In genomic region chr12:64402181-64402580, GRCh38 we compare ENCODE assay signal across 1 cellular context.
TF ChIP-seq lines count a peak whose summit lies in the region.

No MANE protein-coding gene starts in this region.

TF ChIP-seq in K562, 482 proteins besides CTCF, POLR2A, EP300 and RAD21 (continued from another document):
- TF ChIP-seq PTRF (tag; IDR thresholded peaks at IDR 0.05) (peak; percentile 56; the same call in 1 of the 2 replicates), MED1 (CRISPR knock-in tag; IDR thresholded peaks at IDR 0.05; ENCODE audit: borderline replicate concordance) (no peak), ZSCAN32 (CRISPR knock-in tag; IDR thresholded peaks at IDR 0.05) (no peak), ZNF589 (CRISPR knock-in tag; IDR thresholded peaks at IDR 0.05; ENCODE audit: low read depth) (no peak), NR2C1 (IDR thresholded peaks at IDR 0.05) (no peak), NR2C1 (tag; IDR thresholded peaks at IDR 0.05) (peak; percentile 60; the same call in 1 of the 2 replicates), NELFE (IDR thresholded peaks at IDR 0.05; ENCODE audit: insufficient read depth, insufficient read length) (no peak), MXD1 (CRISPR knock-in tag; IDR thresholded peaks at IDR 0.05; ENCODE audit: borderline replicate concordance, poor library complexity, severe bottlenecking) (no peak), KLF16 (IDR thresholded peaks at IDR 0.05) (no peak), ZNF217 (CRISPR knock-in tag; IDR thresholded peaks at IDR 0.05) (no peak), NR4A1 (CRISPR knock-in tag; IDR thresholded peaks at IDR 0.05) (no peak), NR4A1 (tag; IDR thresholded peaks at IDR 0.05) (peak; percentile 47; the same call in 1 of the 2 replicates), ZFX (CRISPR knock-in tag; IDR thresholded peaks at IDR 0.05) (no peak), ZNF707 (CRISPR knock-in tag; conservative IDR thresholded peaks at IDR 0.05) (no peak), CBFB (CRISPR knock-in tag; IDR thresholded peaks at IDR 0.05) (no peak), CTCFL (IDR thresholded peaks at IDR 0.05; ENCODE audit: borderline replicate concordance, insufficient read depth, low read depth, low read length, poor library complexity, severe bottlenecking) (no peak), DIDO1 (tag; IDR thresholded peaks at IDR 0.05; ENCODE audit: low read depth) (0 out of 2 replicates have a peak, but pooled peaks have one; percentile 38), RFX1 (IDR thresholded peaks at IDR 0.05) (no peak), MYNN (IDR thresholded peaks at IDR 0.05) (no peak), MYNN (CRISPR knock-in tag; IDR thresholded peaks at IDR 0.05) (no peak), MEIS2 (IDR thresholded peaks at IDR 0.05; ENCODE audit: partially characterized antibody) (no peak), FOXP1 (CRISPR knock-in tag; IDR thresholded peaks at IDR 0.05) (no peak), FOXK1 (CRISPR knock-in tag; IDR thresholded peaks at IDR 0.05; ENCODE audit: borderline replicate concordance) (no peak), SIN3B (IDR thresholded peaks at IDR 0.05; ENCODE audit: low read depth) (no peak), ZNF740 (CRISPR knock-in tag; IDR thresholded peaks at IDR 0.05) (no peak), ZNF740 (tag; IDR thresholded peaks at IDR 0.05) (peak in 1 of 2 experiments; percentile 57; a peak in 1 of 4 replicates), THRB (CRISPR knock-in tag; conservative IDR thresholded peaks at IDR 0.05) (no peak), DACH1 (IDR thresholded peaks at IDR 0.05; ENCODE audit: partially characterized antibody) (no peak), KAT8 (IDR thresholded peaks at IDR 0.05; ENCODE audit: low read depth) (no peak), HDAC2 (IDR thresholded peaks at IDR 0.05) (no peak), POLR2H (tag; IDR thresholded peaks at IDR 0.05; ENCODE audit: low read depth) (no peak), ZNF23 (CRISPR knock-in tag; IDR thresholded peaks at IDR 0.05) (no peak), PURB (CRISPR knock-in tag; IDR thresholded peaks at IDR 0.05; ENCODE audit: low read depth) (no peak), CBX8 (IDR thresholded peaks at IDR 0.05; ENCODE audit: borderline replicate concordance, extremely low read depth, low read depth, low read length, poor library complexity, severe bottlenecking) (no peak), DDX20 (tag; IDR thresholded peaks at IDR 0.05; ENCODE audit: low read depth) (peak; percentile 65; the same call in 1 of the 2 replicates), SRSF7 (optimal IDR thresholded peaks at IDR 0.05; ENCODE audit: low read depth, low read length) (no peak), ZBED1 (IDR thresholded peaks at IDR 0.05) (no peak), ILK (tag; IDR thresholded peaks at IDR 0.05; ENCODE audit: borderline replicate concordance, low read depth) (0 out of 2 replicates have a peak, but pooled peaks have one; percentile 24), ZNF395 (CRISPR knock-in tag; IDR thresholded peaks at IDR 0.05) (no peak; the same call in 1 of the 2 replicates), GTF2F1 (IDR thresholded peaks at IDR 0.05; ENCODE audit: low read depth, low read length) (no peak), SMAD3 (CRISPR knock-in tag; conservative IDR thresholded peaks at IDR 0.05) (no peak), THAP7 (CRISPR knock-in tag; IDR thresholded peaks at IDR 0.05) (no peak), RBM25 (IDR thresholded peaks at IDR 0.05; ENCODE audit: low read depth, low read length, severe bottlenecking) (no peak), SIX5 (IDR thresholded peaks at IDR 0.05; ENCODE audit: borderline replicate concordance in 1 of 2, insufficient read depth in 1 of 2, low read depth in 1 of 2, low read length in 2 of 2) (no peak)
